8 cellular contexts compared by ENCODE assay signal in the genomic region with DNA sequence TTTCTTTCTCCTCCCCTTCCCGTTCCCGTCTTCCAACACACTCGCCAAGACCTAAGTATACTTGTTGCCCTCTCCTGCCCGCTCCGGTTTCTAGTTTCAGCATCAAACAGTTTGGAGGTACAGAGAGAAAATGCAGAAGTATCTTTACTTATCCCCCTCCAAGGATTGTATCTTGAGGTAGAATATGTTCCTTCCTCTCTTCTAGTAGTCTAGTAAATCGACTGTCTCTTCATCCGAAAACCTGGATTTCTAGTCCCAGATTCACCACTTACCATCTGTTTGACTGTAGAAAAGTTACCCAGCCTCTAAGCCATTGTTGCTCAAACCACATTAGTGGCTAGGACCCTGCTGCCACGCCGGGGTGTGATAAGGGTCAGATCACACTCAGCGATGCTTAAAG. TPM values are rescaled to one million over a fixed set of nuclear protein-coding genes. Genes with fewer than 3 reads are reported as not detected.
A peak's percentile ranks its signal among the peaks of the same experiment; 100 is the strongest.
DNase-seq lines count a peak whose midpoint lies in the region; ATAC-seq, FAIRE-seq and TF ChIP-seq lines count a peak whose summit lies in the region.

No MANE protein-coding gene starts in this region.

- peak overlapping the region; percentile 90 for H3K4me3 Mint-ChIP-seq in MCF 10A (ENCODE audit: unreplicated experiment)

- H3K36me3 ChIP-seq in mucosa of descending colon (ENCODE audit: low read depth) = no peaks in the 10 kb centered on the region

- no peaks in the 10 kb centered on the region for H3K9me3 Mint-ChIP-seq in MCF 10A (ENCODE audit: unreplicated experiment)

- H3K27ac ChIP-seq in A549 = peak overlapping the region; percentile 99

- H3K27me3 Mint-ChIP-seq in MCF 10A (ENCODE audit: insufficient read depth, unreplicated experiment) = no peaks in the 10 kb centered on the region

- ATAC-seq in A549 (no peak; a peak in 1 of 6 replicates), mucosa of descending colon (no peak), GM18868 (IDR thresholded peaks at IDR 0.05; ENCODE audit: unreplicated experiment) (no peak), GM18861 (IDR thresholded peaks at IDR 0.05; ENCODE audit: unreplicated experiment) (no peak)

- peaks cover 26% of the 10 kb centered on the region for H3K36me3 Mint-ChIP-seq in MCF 10A (ENCODE audit: insufficient read depth, unreplicated experiment)

- TF ChIP-seq RAD21 in A549 (conservative IDR thresholded peaks at IDR 0.05 in 1 of 2, IDR thresholded peaks at IDR 0.05 in 1 of 2) = no peak

- H3K4me1 ChIP-seq in A549 (peaks cover 5% of the 10 kb centered on the region; the same call in 2 of the 3 replicates), mucosa of descending colon (ENCODE audit: low read depth) (peaks cover 11% of the 10 kb centered on the region)

- DNase-seq in A549 (ENCODE audit: low read depth in 1 of 2, low spot score in 1 of 2) (no peak), HS-5 (ENCODE audit: low read depth) (peak; percentile 20), MCF 10A (ENCODE audit: unreplicated experiment) (no peak), mucosa of descending colon (no peak), germinal center (ENCODE audit: low spot score) (no peak), iPS-NIHi7 (ENCODE audit: extremely low spot score) (no peak)

- POLR2A ChIA-PET in A549 (lab: Yijun Ruan, JAX) (interaction anchor here (1.1 to 1.5 kb wide), 4 partner anchors 27 to 39 kb away, joined by 3 to 13 read pairs (median 4); no protein-coding TSS in a partner anchor), MCF 10A (lab: Yijun Ruan, JAX) (interaction anchor here (0.6 to 3.0 kb wide), 13 partner anchors 10 to 1087 kb away, joined by 3 to 39 read pairs (median 4); partner anchors contain the start of genes CHRNG, COPS7B, GIGYF2 and NCL)

- TF ChIP-seq POLR2A in A549 (IDR thresholded peaks at IDR 0.05; ENCODE audit: low read length) = no peak

- no peak for FAIRE-seq in A549 (lab: Jason Lieb, UNC)

- no peaks in the 10 kb centered on the region for H3K9me3 ChIP-seq in A549
- no peaks in the 10 kb centered on the region for H3K9me3 ChIP-seq in mucosa of descending colon

- no peak for TF ChIP-seq EP300 in A549 (IDR thresholded peaks at IDR 0.05)

- BruUV-seq in MCF 10A (replicated peaks; lab: Mats Ljungman, UMichigan) = TSS peak; percentile 43

- intact Hi-C loops in MCF 10A (cut with micrococcal nuclease) = loop anchor here (2.0 kb wide), 1 partner anchor 42 kb away; no protein-coding TSS in a partner anchor
- intact Hi-C loops in mucosa of descending colon (cut with DNase I, micrococcal nuclease) = no loop called here

- H3K4me1 Mint-ChIP-seq in MCF 10A (ENCODE audit: insufficient read depth, unreplicated experiment) = peaks cover 36% of the 10 kb centered on the region

- H3K27ac Mint-ChIP-seq in MCF 10A (ENCODE audit: low read depth, unreplicated experiment) = peak overlapping the region; percentile 96

- CTCF ChIA-PET in A549 (lab: Yijun Ruan, JAX) (interaction anchor here (0.7 to 1.4 kb wide), 2 partner anchors 18 to 43 kb away, joined by 3 to 7 read pairs; no protein-coding TSS in a partner anchor), MCF 10A (lab: Yijun Ruan, JAX) (no interaction called here)

- TF ChIP-seq CTCF in A549 (IDR thresholded peaks at IDR 0.05) = no peak
- TF ChIP-seq CTCF in MCF 10A (IDR thresholded peaks at IDR 0.05; ENCODE audit: unreplicated experiment) = no peak
- TF ChIP-seq CTCF in mucosa of descending colon (IDR thresholded peaks at IDR 0.05) = no peak

- peak overlapping the region; percentile 95 for H3K4me3 ChIP-seq in A549
- peak overlapping the region; percentile 87 for H3K4me3 ChIP-seq in mucosa of descending colon

- WGBS in A549 (ENCODE audit: missing lambda C conversion rate) = 7% methylated on average over 10 of the region's 10 CpGs

- H3K4me2 ChIP-seq in A549 = peak overlapping the region; percentile 70

TF ChIP-seq in A549, 52 proteins besides CTCF, POLR2A, EP300 and RAD21:
- TF ChIP-seq HDAC2 (IDR thresholded peaks at IDR 0.05) (no peak), HOXA7 (CRISPR knock-in tag; IDR thresholded peaks at IDR 0.05) (no peak), SMC3 (IDR thresholded peaks at IDR 0.05) (no peak), RNF2 (IDR thresholded peaks at IDR 0.05; ENCODE audit: borderline replicate concordance, low read depth) (no peak), MAFK (IDR thresholded peaks at IDR 0.05; ENCODE audit: partially characterized antibody) (no peak)
- TF ChIP-seq, protein P1, sequence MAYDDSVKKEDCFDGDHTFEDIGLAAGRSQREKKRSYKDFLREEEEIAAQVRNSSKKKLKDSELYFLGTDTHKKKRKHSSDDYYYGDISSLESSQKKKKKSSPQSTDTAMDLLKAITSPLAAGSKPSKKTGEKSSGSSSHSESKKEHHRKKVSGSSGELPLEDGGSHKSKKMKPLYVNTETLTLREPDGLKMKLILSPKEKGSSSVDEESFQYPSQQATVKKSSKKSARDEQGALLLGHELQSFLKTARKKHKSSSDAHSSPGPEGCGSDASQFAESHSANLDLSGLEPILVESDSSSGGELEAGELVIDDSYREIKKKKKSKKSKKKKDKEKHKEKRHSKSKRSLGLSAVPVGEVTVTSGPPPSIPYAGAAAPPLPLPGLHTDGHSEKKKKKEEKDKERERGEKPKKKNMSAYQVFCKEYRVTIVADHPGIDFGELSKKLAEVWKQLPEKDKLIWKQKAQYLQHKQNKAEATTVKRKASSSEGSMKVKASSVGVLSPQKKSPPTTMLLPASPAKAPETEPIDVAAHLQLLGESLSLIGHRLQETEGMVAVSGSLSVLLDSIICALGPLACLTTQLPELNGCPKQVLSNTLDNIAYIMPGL (CRISPR knock-in tag; IDR thresholded peaks at IDR 0.05; ENCODE audit: borderline replicate concordance) = no peak

RNA-seq across cellular contexts. Expression of gene EIF4E2, which starts 0.8 kb away (rescaled TPM):
- polyA plus RNA-seq in A549 (2011; rRNA removed) (49.1 and 51.4 TPM in 2 replicates), A549 (2017; fragmentation: RNase III; extraction: RNeasy Plus Mini Kit Qiagen cat#74134 plus additional on column Dnase treatment) (177 to 234 TPM (median 197 TPM) in 3 replicates)
- 40.5 and 41.6 TPM in 2 replicates for polyA plus RNA-seq in A549 (2012; cell fraction: cytosol; rRNA removed)
- polyA plus RNA-seq in A549 (2012; cell fraction: nucleus; rRNA removed) = 24.7 and 43.5 TPM in 2 replicates
- polyA minus RNA-seq in A549 (2011; rRNA and poly(A)+ RNA removed) = 30.4 and 45.0 TPM in 2 replicates
- total RNA-seq in MCF 10A (2022) (51.7 and 52.8 TPM in 2 replicates), mucosa of descending colon (100 to 1,000 TPM in 1 of 3 donors, 10 to 100 TPM in 2; 62.7 to 116 (median 90.9) TPM)

RNA-seq across cellular contexts. Expression of gene TIGD1, which starts 0.9 kb away (rescaled TPM):
- polyA plus RNA-seq in A549 (2011; rRNA removed) (7.4 and 10.5 TPM in 2 replicates), A549 (2017; fragmentation: RNase III; extraction: RNeasy Plus Mini Kit Qiagen cat#74134 plus additional on column Dnase treatment) (5.7 to 5.9 TPM (median 5.7 TPM) in 3 replicates)
- polyA plus RNA-seq in A549 (2012; cell fraction: cytosol; rRNA removed) = 3.4 and 3.9 TPM in 2 replicates
- 4.3 and 5.8 TPM in 2 replicates for polyA plus RNA-seq in A549 (2012; cell fraction: nucleus; rRNA removed)
- polyA minus RNA-seq in A549 (2011; rRNA and poly(A)+ RNA removed) = 6.8 and 7.0 TPM in 2 replicates
- total RNA-seq in MCF 10A (2022) (4.9 and 5.2 TPM in 2 replicates), mucosa of descending colon (1 to 10 TPM; 4.1 to 5.6 (median 5.4) TPM)

RNA-seq across cellular contexts. Expression of gene CHRNG, which starts 11.8 kb away (rescaled TPM):
- polyA plus RNA-seq in A549 (2011; rRNA removed) (not detected in 2 replicates), A549 (2017; fragmentation: RNase III; extraction: RNeasy Plus Mini Kit Qiagen cat#74134 plus additional on column Dnase treatment) (not detected in 3 replicates)
- polyA plus RNA-seq in A549 (2012; cell fraction: cytosol; rRNA removed) = not detected in 2 replicates
- polyA plus RNA-seq in A549 (2012; cell fraction: nucleus; rRNA removed) = not detected in 2 replicates
- polyA minus RNA-seq in A549 (2011; rRNA and poly(A)+ RNA removed) = not detected in 2 replicates
- total RNA-seq in MCF 10A (2022) (not detected in 2 replicates), mucosa of descending colon (not detected)

RNA-seq across cellular contexts. Expression of gene CHRND, which starts 25.3 kb away (rescaled TPM):
- polyA plus RNA-seq in A549 (2011; rRNA removed) (not detected in 2 replicates), A549 (2017; fragmentation: RNase III; extraction: RNeasy Plus Mini Kit Qiagen cat#74134 plus additional on column Dnase treatment) (not detected in 3 replicates)
- polyA plus RNA-seq in A549 (2012; cell fraction: cytosol; rRNA removed) = not detected in 2 replicates
- polyA plus RNA-seq in A549 (2012; cell fraction: nucleus; rRNA removed) = not detected in 2 replicates
- polyA minus RNA-seq in A549 (2011; rRNA and poly(A)+ RNA removed) = not detected in 2 replicates
- total RNA-seq in MCF 10A (2022) (not detected in 2 replicates), mucosa of descending colon (not detected)

RNA-seq across cellular contexts. Expression of gene PRSS56, which starts 31.1 kb away (rescaled TPM):
- not detected in 2 replicates for polyA plus RNA-seq in A549 (2011; rRNA removed)
- polyA plus RNA-seq in A549 (2012; cell fraction: cytosol; rRNA removed) = 0.03 and 0.14 TPM in 2 replicates
- polyA plus RNA-seq in A549 (2012; cell fraction: nucleus; rRNA removed) = 0.12 and 0.28 TPM in 2 replicates
- polyA plus RNA-seq in A549 (2017; fragmentation: RNase III; extraction: RNeasy Plus Mini Kit Qiagen cat#74134 plus additional on column Dnase treatment) = 0.07 TPM in 1 of 3 replicates, not detected in the others
- polyA minus RNA-seq in A549 (2011; rRNA and poly(A)+ RNA removed) = not detected in 2 replicates
- total RNA-seq in MCF 10A (2022) = not detected in 2 replicates
- not detected for total RNA-seq in mucosa of descending colon
